ENCODE assay signal across 1 cellular context in the genomic region with DNA sequence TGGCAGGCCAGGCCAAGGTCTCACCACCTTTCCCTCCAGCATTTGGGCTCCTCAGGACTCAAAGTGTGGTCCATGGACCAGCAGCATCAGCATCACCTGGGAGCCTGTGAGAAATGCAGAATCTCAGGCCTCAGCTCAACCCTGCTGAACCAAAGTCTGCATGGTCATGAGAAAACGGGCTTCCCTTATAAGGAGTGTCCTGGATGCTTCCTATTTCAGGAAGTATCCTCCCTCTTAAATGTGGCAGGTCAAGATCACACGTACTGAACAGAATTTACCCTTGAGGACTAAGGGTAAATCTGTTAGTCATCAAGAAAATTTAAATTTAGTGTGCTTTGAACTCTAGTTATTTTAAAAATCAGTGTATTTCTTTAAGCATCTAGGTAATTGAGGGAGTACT.
TF ChIP-seq lines count a peak whose summit lies in the region.

No MANE protein-coding gene starts in this region.

TF ChIP-seq in K562, 482 proteins besides CTCF, POLR2A, EP300 and RAD21:
- TF ChIP-seq ZNF232 (CRISPR knock-in tag; IDR thresholded peaks at IDR 0.05): no peak
- TF ChIP-seq SRF (CRISPR knock-in tag; IDR thresholded peaks at IDR 0.05): peak in 1 of 2 experiments; percentile 91; a peak in 2 of 4 replicates
- TF ChIP-seq ZBTB7A (IDR thresholded peaks at IDR 0.05; ENCODE audit: borderline replicate concordance, control insufficient read depth, low read depth, low read length): no peak
- TF ChIP-seq NFE2 (IDR thresholded peaks at IDR 0.05; ENCODE audit: low read depth): no peak
